In genomic region chr9:76464706-76465105, GRCh38 we compare ENCODE assay signal across 25 cellular contexts. TPM values are rescaled to one million over a fixed set of nuclear protein-coding genes. Genes with fewer than 3 reads are reported as not detected.
DNase-seq lines count a peak whose midpoint lies in the region; ATAC-seq and TF ChIP-seq lines count a peak whose summit lies in the region.
"Had no signal": no experiment of that assay in that cellular context is flagged by ENCODE, and none has a peak within 500 bp of the region (broad histone marks: within the 10 kb centered on the region; RNA-seq: fewer than 3 reads in every experiment).

No MANE protein-coding gene starts in this region.

- H3K9me2 ChIP-seq in DOHH2 (replicated peaks; ENCODE audit: control insufficient read depth, low read length) = no peaks in the 10 kb centered on the region
- no peaks in the 10 kb centered on the region for H3K9me2 ChIP-seq in OCI-LY7 (ENCODE audit: insufficient read depth, low read length)

- H2AFZ ChIP-seq in OCI-LY7 (ENCODE audit: low read length) (no peak overlapping the region), neural progenitor cell (replicated peaks) (no peak overlapping the region)

- H3K27me3 Mint-ChIP-seq in naive B cell (no peaks in the 10 kb centered on the region), neural progenitor cell (ENCODE audit: insufficient read depth, low read depth) (peaks cover 10% of the 10 kb centered on the region)
- no peaks in the 10 kb centered on the region for H3K27me3 Mint-ChIP-seq in T-helper 2 cell treated with Interferon-gamma antibody and Interleukin-4, amounts not matched to agents 5 μg/mL and 100 μg/mL, for 36 hours (ENCODE audit: low read depth)
- H3K27me3 Mint-ChIP-seq: CD4-positive, CD25-positive, alpha-beta regulatory T cell had no signal

- TF ChIP-seq CTCF in DOHH2 (IDR thresholded peaks at IDR 0.05; ENCODE audit: low read depth, low read length, poor library complexity, severe bottlenecking) = no peak
- no peak for TF ChIP-seq CTCF in OCI-LY7 (conservative IDR thresholded peaks at IDR 0.05; ENCODE audit: low read length)
- TF ChIP-seq CTCF in neural progenitor cell (IDR thresholded peaks at IDR 0.05) = no peak

- peak overlapping the region; percentile 0 to 79 (median 27) for H3K4me3 Mint-ChIP-seq in naive B cell
- no peak overlapping the region for H3K4me3 Mint-ChIP-seq in neural progenitor cell
- H3K4me3 Mint-ChIP-seq in T-helper 2 cell treated with Interferon-gamma antibody and Interleukin-4, amounts not matched to agents 5 μg/mL and 100 μg/mL, for 36 hours = no peak overlapping the region
- H3K4me3 Mint-ChIP-seq: CD4-positive, CD25-positive, alpha-beta regulatory T cell had no signal

- H3K27me3 ChIP-seq in DOHH2 (ENCODE audit: control insufficient read depth, low read length) (peaks cover 3% of the 10 kb centered on the region; the same call in 1 of the 2 replicates), neural progenitor cell (no peaks in the 10 kb centered on the region)
- H3K27me3 ChIP-seq: Peyer's patch had no signal

- ATAC-seq in naive B cell (ENCODE audit: low read depth in 2 of 2) = no peak
- ATAC-seq: HepG2 had no signal

- H3K4me1 ChIP-seq in DOHH2 (ENCODE audit: control insufficient read depth, low read length) (peaks cover 94% of the 10 kb centered on the region), OCI-LY7 (ENCODE audit: insufficient read depth, low read length, poor library complexity, severe bottlenecking) (peaks cover 90% of the 10 kb centered on the region), neural progenitor cell (peaks cover 12% of the 10 kb centered on the region)

- BruUV-seq in OCI-LY7 (replicated peaks; lab: Mats Ljungman, UMichigan) = no TSS peak

- H3K79me2 ChIP-seq in DOHH2 (ENCODE audit: control insufficient read depth, low read length) (peaks cover 99% of the 10 kb centered on the region), OCI-LY7 (ENCODE audit: insufficient read depth, low read depth, low read length) (peaks cover 94% of the 10 kb centered on the region), neural progenitor cell (ENCODE audit: low read depth) (peaks cover 56% of the 10 kb centered on the region)

- intact Hi-C loops in OCI-LY7 (cut with micrococcal nuclease; ENCODE audit: unreplicated experiment) = loop anchor here (5.0 kb wide), 1 partner anchor 98 kb away; no protein-coding TSS in a partner anchor

- H3K36me3 Mint-ChIP-seq in naive B cell (peaks cover 7 to 19% of the 10 kb centered on the region in 2 donors), neural progenitor cell (peaks cover 18% of the 10 kb centered on the region)
- peaks cover 2% of the 10 kb centered on the region for H3K36me3 Mint-ChIP-seq in T-helper 2 cell treated with Interferon-gamma antibody and Interleukin-4, amounts not matched to agents 5 μg/mL and 100 μg/mL, for 36 hours (ENCODE audit: low read depth)

- H3K9me3 Mint-ChIP-seq in naive B cell = peaks cover 0 to 1% (median 0%) of the 10 kb centered on the region in 7 donors
- peaks cover 4% of the 10 kb centered on the region for H3K9me3 Mint-ChIP-seq in neural progenitor cell
- no peaks in the 10 kb centered on the region for H3K9me3 Mint-ChIP-seq in T-helper 2 cell treated with Interferon-gamma antibody and Interleukin-4, amounts not matched to agents 5 μg/mL and 100 μg/mL, for 36 hours

- H3K27ac ChIP-seq in DOHH2 (ENCODE audit: low read depth, low read length) (peak overlapping the region; percentile 88), OCI-LY7 (ENCODE audit: low read depth, low read length, poor library complexity, severe bottlenecking) (peak overlapping the region; percentile 92), neural progenitor cell (no peak overlapping the region)

- H3K4me1 Mint-ChIP-seq in naive B cell (peaks cover 52 to 97% (median 83%) of the 10 kb centered on the region in 3 donors), neural progenitor cell (peaks cover 12% of the 10 kb centered on the region)
- peaks cover 25% of the 10 kb centered on the region for H3K4me1 Mint-ChIP-seq in T-helper 2 cell treated with Interferon-gamma antibody and Interleukin-4, amounts not matched to agents 5 μg/mL and 100 μg/mL, for 36 hours (ENCODE audit: low read depth)

- peak overlapping the region; percentile 59 for H3K4me2 ChIP-seq in DOHH2 (ENCODE audit: low read length)
- peak overlapping the region; percentile 97 for H3K4me2 ChIP-seq in OCI-LY7 (ENCODE audit: low read length)
- no peak overlapping the region for H3K4me2 ChIP-seq in neural progenitor cell

- DNase-seq in OCI-LY7 (ENCODE audit: low spot score) (no peak), fibroblast of peridontal ligament (ENCODE audit: extremely low read depth) (peak; percentile 59), naive B cell (no peak), GDM1 (lab: John Stamatoyannopoulos, UW) (no peak), neural progenitor cell (ENCODE audit: low spot score) (no peak), NCI-H1436 treated with DMSO at 0.1 percent for 48 hours (lab: John Stamatoyannopoulos, UW) (no peak)
- DNase-seq in T-helper 2 cell treated with Interferon-gamma antibody and Interleukin-4, amounts not matched to agents 5 μg/mL and 100 μg/mL, for 36 hours (ENCODE audit: low spot score) = no peak
- DNase-seq: 8988T; ACHN; CD4-positive, CD25-positive, alpha-beta regulatory T cell; DMS153; HCEC 1CT; Kasumi-1; MV-4-11; NCI-H1105; NCI-H146; NCI-H1930; NCI-H446 treated with DMSO at 0.1 percent for 48 hours; NCI-H526; NCI-H82; NK-92 treated with Interleukin-12 subunit alpha and Interleukin-12 subunit beta, amount 100 ng/mL, for 24 hours; Peyer's patch; SHP77 treated with DMSO at 0.1 percent for 48 hours had no signal

- H3K36me3 ChIP-seq in DOHH2 (ENCODE audit: control insufficient read depth, low read length) = peaks cover 58% of the 10 kb centered on the region
- H3K36me3 ChIP-seq in OCI-LY7 (ENCODE audit: insufficient read depth, low read length) = peaks cover 24% of the 10 kb centered on the region; the same call in 1 of the 2 replicates
- H3K36me3 ChIP-seq in neural progenitor cell = no peaks in the 10 kb centered on the region
- H3K36me3 ChIP-seq: Peyer's patch had no signal

- H4K20me1 ChIP-seq in DOHH2 (ENCODE audit: control insufficient read depth, insufficient read depth, low read depth, low read length) (no peaks in the 10 kb centered on the region), OCI-LY7 (ENCODE audit: insufficient read depth, low read length) (no peaks in the 10 kb centered on the region), neural progenitor cell (ENCODE audit: low read depth) (peaks cover 6% of the 10 kb centered on the region)

- H3K4me3 ChIP-seq in DOHH2 (ENCODE audit: low read length) = 0 out of 2 replicates have a peak overlapping the region, but pooled peaks have one; percentile 0
- H3K4me3 ChIP-seq in OCI-LY7 (ENCODE audit: low read depth, low read length, poor library complexity, severe bottlenecking) = no peak overlapping the region
- no peak overlapping the region for H3K4me3 ChIP-seq in neural progenitor cell
- H3K4me3 ChIP-seq: Peyer's patch had no signal

- no peak overlapping the region for H3K9ac ChIP-seq in neural progenitor cell

- CTCF ChIA-PET in OCI-LY7 (lab: Charles Lee; ENCODE audit: unreplicated experiment) = no interaction called here

- peaks cover 20% of the 10 kb centered on the region for H3F3A ChIP-seq in DOHH2 (ENCODE audit: control insufficient read depth, insufficient read depth)
- peaks cover 9% of the 10 kb centered on the region for H3F3A ChIP-seq in neural progenitor cell (ENCODE audit: low read depth)

- H3K9me3 ChIP-seq in DOHH2 (ENCODE audit: control insufficient read depth, insufficient read depth, low read length) (no peaks in the 10 kb centered on the region), OCI-LY7 (ENCODE audit: low read length) (no peaks in the 10 kb centered on the region), neural progenitor cell (ENCODE audit: low read depth) (no peaks in the 10 kb centered on the region)
- H3K9me3 ChIP-seq: Peyer's patch had no signal

- H3K27ac Mint-ChIP-seq in naive B cell (peak overlapping the region in 2 of 6 donors; percentile 25 to 72), neural progenitor cell (no peak overlapping the region)
- H3K27ac Mint-ChIP-seq in T-helper 2 cell treated with Interferon-gamma antibody and Interleukin-4, amounts not matched to agents 5 μg/mL and 100 μg/mL, for 36 hours = no peak overlapping the region

- POLR2A ChIA-PET in OCI-LY7 (lab: Charles Lee) = interaction anchor here (1.4 kb wide), 1 partner anchor 9 kb away, joined by 3 read pairs; no protein-coding TSS in a partner anchor

RNA-seq across cellular contexts. Expression of gene GCNT1, which starts 5.7 kb away (rescaled TPM):
- total RNA-seq in OCI-LY7 (2014; rRNA removed; shearing (Covaris generic)) = 10.8 and 18.2 TPM in 2 replicates
- total RNA-seq in OCI-LY7 (2022) (29.5 and 38.4 TPM in 2 replicates), neural progenitor cell (ENCODE audit: low replicate concordance) (14.2 and 25.5 TPM in 2 replicates)
- polyA plus RNA-seq in naive B cell (ENCODE audit: low read depth in 6 of 6) = 100 to 1,000 TPM in 1 of 6 donors, 10 to 100 TPM in 5; 60.2 to 135 (median 78.5) TPM

Comparison
In these comparisons a context has a peak if more than half of its experiments do, and no peak if none do; other contexts are left out.
1. H3K4me3 Mint-ChIP-seq: peak in naive B cell (8 of 8); none in neural progenitor cell (single experiment) and T-helper 2 cell treated with Interferon-gamma antibody and Interleukin-4, amounts not matched to agents 5 μg/mL and 100 μg/mL, for 36 hours (single experiment).